Comparison of ENCODE assay signal across 13 cellular contexts in the genomic region with DNA sequence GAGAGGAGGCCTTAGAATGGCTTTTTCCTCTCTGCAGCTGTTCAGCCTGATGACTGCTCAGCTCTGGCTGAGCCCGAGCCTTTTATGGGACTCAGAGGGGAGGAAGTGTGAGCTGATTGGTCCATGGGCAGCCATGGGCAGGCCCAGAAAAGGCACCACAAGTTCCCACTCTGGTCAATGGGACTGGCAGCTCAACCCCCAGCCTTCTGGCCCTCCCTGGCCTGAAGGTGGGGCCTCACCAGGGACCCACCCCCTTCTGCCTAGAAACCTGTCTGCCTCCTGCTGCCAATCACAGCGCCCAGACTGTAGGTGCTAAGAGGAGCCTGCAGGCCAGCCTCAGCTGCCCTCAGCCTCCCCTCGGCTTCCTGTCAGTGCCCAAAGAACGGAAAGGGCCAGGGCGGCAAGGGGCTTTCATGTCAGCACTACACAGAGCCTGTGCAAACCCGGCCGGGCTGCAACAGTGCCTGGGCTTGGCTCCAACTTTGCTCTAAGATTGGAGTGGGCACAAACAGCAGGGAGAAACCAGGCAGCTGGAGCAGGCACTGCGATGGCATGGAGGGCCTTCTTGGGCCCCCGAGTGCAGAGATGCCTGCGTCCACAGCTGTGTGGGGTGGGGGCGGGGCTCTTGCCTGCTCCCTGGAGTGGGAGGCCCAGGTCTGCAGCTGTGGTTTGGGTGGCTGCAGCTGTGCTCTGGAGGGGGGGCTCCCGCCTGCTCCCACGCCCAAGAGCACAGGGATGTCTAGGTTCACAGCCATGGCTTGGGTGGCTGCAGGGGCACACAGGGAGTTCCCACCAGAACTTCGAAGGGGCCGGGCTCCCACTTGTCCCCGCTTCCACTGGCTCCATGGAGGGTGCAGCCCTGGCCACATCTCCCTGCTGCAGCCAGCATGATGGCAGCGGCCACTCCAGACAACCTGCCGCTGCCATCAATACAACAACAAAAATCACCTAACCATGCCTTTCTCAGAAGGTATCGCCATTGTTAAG.
DNase-seq lines count a peak whose midpoint lies in the region; ATAC-seq and TF ChIP-seq lines count a peak whose summit lies in the region.
"Had no signal": no experiment of that assay in that cellular context is flagged by ENCODE, and none has a peak within 500 bp of the region (broad histone marks: within the 10 kb centered on the region; RNA-seq: fewer than 3 reads in every experiment).

No MANE protein-coding gene starts in this region.

- intact Hi-C loops in activated CD4-positive, alpha-beta T cell treated with anti-CD3 and anti-CD28 coated beads for 36 hours (cut with DNase I, micrococcal nuclease) = no loop called here
- intact Hi-C loops in natural killer cell (cut with micrococcal nuclease) = no loop called here

- H3K4me1 Mint-ChIP-seq in activated CD4-positive, alpha-beta T cell treated with anti-CD3 and anti-CD28 coated beads for 36 hours = no peaks in the 10 kb centered on the region
- no peaks in the 10 kb centered on the region for H3K4me1 Mint-ChIP-seq in WTC11
- no peaks in the 10 kb centered on the region for H3K4me1 Mint-ChIP-seq in natural killer cell

- no peaks in the 10 kb centered on the region for H3K36me3 Mint-ChIP-seq in activated CD4-positive, alpha-beta T cell treated with anti-CD3 and anti-CD28 coated beads for 36 hours (ENCODE audit: low read depth)
- H3K36me3 Mint-ChIP-seq in WTC11 = no peaks in the 10 kb centered on the region
- H3K36me3 Mint-ChIP-seq in natural killer cell = no peaks in the 10 kb centered on the region

- TF ChIP-seq CTCF in WTC11 (IDR thresholded peaks at IDR 0.05) = no peak
- no peak for TF ChIP-seq CTCF in natural killer cell (IDR thresholded peaks at IDR 0.05)

- no peak overlapping the region for H3K4me3 Mint-ChIP-seq in activated CD4-positive, alpha-beta T cell treated with anti-CD3 and anti-CD28 coated beads for 36 hours
- H3K4me3 Mint-ChIP-seq in WTC11 (no peak overlapping the region), natural killer cell (no peak overlapping the region)

- peak; percentile 7 for DNase-seq in activated CD4-positive, alpha-beta T cell treated with anti-CD3 and anti-CD28 coated beads for 36 hours
- DNase-seq in activated CD4-positive, alpha-beta T cell treated with anti-CD3 and anti-CD28 coated beads, Interleukin-2, amount 50 U/mL, for 1 hour = no peak
- peak; percentile 10 for DNase-seq in WTC11 (ENCODE audit: low spot score)
- DNase-seq in natural killer cell = no peak
- no peak for DNase-seq in GF-D8 (lab: John Stamatoyannopoulos, UW)
- no peak for DNase-seq in NK-92 (lab: John Stamatoyannopoulos, UW; ENCODE audit: unreplicated experiment)
- no peak for DNase-seq in ACHN
- DNase-seq: foreskin keratinocyte, MV-4-11, NCI-H774 had no signal

- in situ Hi-C loops in ACHN (cut with HindIII; ENCODE audit: low pct_ligation_motif_present, low pct_unique_long_range_greater_than_20kb, low sequenced_read_pairs) = no loop called here

- no peaks in the 10 kb centered on the region for H3K27me3 Mint-ChIP-seq in activated CD4-positive, alpha-beta T cell treated with anti-CD3 and anti-CD28 coated beads for 36 hours
- H3K27me3 Mint-ChIP-seq in WTC11 (ENCODE audit: low read depth) = no peaks in the 10 kb centered on the region
- peaks cover 0 to 10% of the 10 kb centered on the region in 2 donors for H3K27me3 Mint-ChIP-seq in natural killer cell (ENCODE audit: low read depth in 2 of 2)

- POLR2A ChIA-PET in activated CD4-positive, alpha-beta T cell treated with anti-CD3 and anti-CD28 coated beads for 36 hours (lab: Charles Lee) = no interaction called here
- POLR2A ChIA-PET in WTC11 (lab: Charles Lee) = no interaction called here

- no peak overlapping the region for H3K27ac Mint-ChIP-seq in activated CD4-positive, alpha-beta T cell treated with anti-CD3 and anti-CD28 coated beads for 36 hours
- H3K27ac Mint-ChIP-seq in WTC11 (no peak overlapping the region), natural killer cell (no peak overlapping the region)
- H3K27ac Mint-ChIP-seq: activated T-helper 2 cell treated with anti-CD3 and anti-CD28 coated beads, Interferon-gamma antibody, Interleukin-2, Interleukin-4, amounts not matched to agents 10 μg/mL and 5 μg/mL and 100 μg/mL, durations not matched to agents 14 hours and 24 hours and 36 hours had no signal

- peak; percentile 61 for ATAC-seq in activated CD4-positive, alpha-beta T cell treated with anti-CD3 and anti-CD28 coated beads for 36 hours
- ATAC-seq in GM19351 (IDR thresholded peaks at IDR 0.05; ENCODE audit: unreplicated experiment) (peak; percentile 66), WTC11 (peak; percentile 72), natural killer cell (peak; percentile 63 to 84 (median 83))
- ATAC-seq: A549, foreskin keratinocyte had no signal

- H3K9me3 Mint-ChIP-seq in activated CD4-positive, alpha-beta T cell treated with anti-CD3 and anti-CD28 coated beads for 36 hours (ENCODE audit: low read depth) = no peaks in the 10 kb centered on the region
- H3K9me3 Mint-ChIP-seq in WTC11 (peaks cover 6% of the 10 kb centered on the region; the same call in 1 of the 2 replicates), natural killer cell (no peaks in the 10 kb centered on the region)
- H3K9me3 Mint-ChIP-seq: activated T-helper 2 cell treated with anti-CD3 and anti-CD28 coated beads, Interferon-gamma antibody, Interleukin-2, Interleukin-4, amounts not matched to agents 10 μg/mL and 5 μg/mL and 100 μg/mL, durations not matched to agents 14 hours and 24 hours and 36 hours had no signal

- CTCF ChIA-PET in activated CD4-positive, alpha-beta T cell treated with anti-CD3 and anti-CD28 coated beads for 36 hours (lab: Charles Lee) = interaction anchor here (1.3 kb wide), 1 partner anchor 496 kb away, joined by 4 read pairs; no protein-coding TSS in a partner anchor
- CTCF ChIA-PET in WTC11 (lab: Charles Lee) = interaction anchor here (0.7 kb wide), 1 partner anchor 186 kb away, joined by 3 read pairs; no protein-coding TSS in a partner anchor

TF ChIP-seq in WTC11, 78 proteins besides CTCF, POLR2A, EP300 and RAD21:
- TF ChIP-seq TCF7 (CRISPR knock-in tag; IDR thresholded peaks at IDR 0.05; ENCODE audit: low read depth) = no peak
- TF ChIP-seq KAT7 (CRISPR knock-in tag; IDR thresholded peaks at IDR 0.05; ENCODE audit: borderline replicate concordance) = no peak
- TF ChIP-seq FOXP1 (CRISPR knock-in tag; IDR thresholded peaks at IDR 0.05; ENCODE audit: borderline replicate concordance) = no peak
- no peak for TF ChIP-seq ZNF416 (CRISPR knock-in tag; IDR thresholded peaks at IDR 0.05)
- TF ChIP-seq, protein P1, sequence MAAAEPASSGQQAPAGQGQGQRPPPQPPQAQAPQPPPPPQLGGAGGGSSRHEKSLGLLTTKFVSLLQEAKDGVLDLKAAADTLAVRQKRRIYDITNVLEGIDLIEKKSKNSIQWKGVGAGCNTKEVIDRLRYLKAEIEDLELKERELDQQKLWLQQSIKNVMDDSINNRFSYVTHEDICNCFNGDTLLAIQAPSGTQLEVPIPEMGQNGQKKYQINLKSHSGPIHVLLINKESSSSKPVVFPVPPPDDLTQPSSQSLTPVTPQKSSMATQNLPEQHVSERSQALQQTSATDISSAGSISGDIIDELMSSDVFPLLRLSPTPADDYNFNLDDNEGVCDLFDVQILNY (CRISPR knock-in tag; IDR thresholded peaks at IDR 0.05) = no peak
- no peak for TF ChIP-seq CBFB (CRISPR knock-in tag; IDR thresholded peaks at IDR 0.05; ENCODE audit: low read depth)

Comparison
In these comparisons a context has a peak if more than half of its experiments do, and no peak if none do; other contexts are left out.
1. DNase-seq: peak in activated CD4-positive, alpha-beta T cell treated with anti-CD3 and anti-CD28 coated beads for 36 hours (single experiment) and WTC11 (single experiment); none in activated CD4-positive, alpha-beta T cell treated with anti-CD3 and anti-CD28 coated beads, Interleukin-2, amount 50 U/mL, for 1 hour (single experiment), natural killer cell (single experiment), GF-D8 (single experiment), NK-92 (single experiment) and ACHN (single experiment).
2. Peak in every context shown above with its lines, with median percentiles within 50 percentile points of each other: ATAC-seq.